Comparison of ENCODE assay signal across 24 cellular contexts in the genomic region with DNA sequence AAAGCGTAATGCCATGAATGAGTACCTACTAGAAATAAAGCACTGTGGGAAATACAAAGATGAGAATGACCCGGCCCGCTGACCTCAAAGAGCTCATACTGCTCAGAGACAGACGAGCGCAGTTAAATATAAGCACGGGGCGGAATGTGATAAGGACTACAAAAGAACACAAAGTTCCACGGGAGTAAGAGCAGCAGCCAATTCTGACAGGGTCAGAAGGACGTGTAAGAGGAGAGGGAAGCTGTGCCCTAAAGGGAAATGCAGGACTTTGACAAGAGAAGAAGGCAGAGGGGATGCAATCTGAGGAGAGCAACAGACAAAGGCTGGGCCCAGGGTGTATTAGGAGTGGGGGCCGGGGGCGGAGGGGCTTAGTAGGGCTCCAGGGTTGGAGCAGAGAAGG.
DNase-seq lines count a peak whose midpoint lies in the region; ATAC-seq, FAIRE-seq and TF ChIP-seq lines count a peak whose summit lies in the region.
"Had no signal": no experiment of that assay in that cellular context is flagged by ENCODE, and none has a peak within 500 bp of the region (broad histone marks: within the 10 kb centered on the region; RNA-seq: fewer than 3 reads in every experiment).

No MANE protein-coding gene starts in this region.

- H2BK15ac ChIP-seq in neuronal stem cell (ENCODE audit: low read length): no peak overlapping the region

- no peaks in the 10 kb centered on the region for H3K36me3 Mint-ChIP-seq in T-cell
- H3K36me3 Mint-ChIP-seq: activated naive CD4-positive, alpha-beta T cell treated with anti-CD3 and anti-CD28 coated beads, Interleukin-2, amount 50 U/mL, for 24 hours; natural killer cell had no signal

- H3K4me2 ChIP-seq in GM23248 (ENCODE audit: unreplicated experiment) (peak overlapping the region; percentile 34), neuronal stem cell (ENCODE audit: insufficient read depth, low read length, poor library complexity, severe bottlenecking) (no peak overlapping the region)

- H3K4me3 ChIP-seq in GM23248: 0 out of 2 replicates have a peak overlapping the region, but pooled peaks have one; percentile 33
- H3K4me3 ChIP-seq in adipocyte (ENCODE audit: low read length): no peak overlapping the region
- no peak overlapping the region for H3K4me3 ChIP-seq in right atrium auricular region
- no peak overlapping the region for H3K4me3 ChIP-seq in neuronal stem cell (ENCODE audit: low read length in 2 of 2)
- H3K4me3 ChIP-seq in vagina: no peak overlapping the region
- no peak overlapping the region for H3K4me3 ChIP-seq in small intestine (ENCODE audit: low read depth in 1 of 2, low read length in 2 of 2)

- H3K27me3 ChIP-seq in GM23248 (replicated peaks; ENCODE audit: insufficient read depth) (no peaks in the 10 kb centered on the region), adipocyte (replicated peaks; ENCODE audit: control insufficient read depth, insufficient read depth, low read length) (no peaks in the 10 kb centered on the region), right atrium auricular region (no peaks in the 10 kb centered on the region), neuronal stem cell (ENCODE audit: control insufficient read depth in 3 of 3, insufficient read depth in 3 of 3, low read depth in 1 of 3, low read length in 3 of 3) (no peaks in the 10 kb centered on the region), vagina (no peaks in the 10 kb centered on the region), small intestine (ENCODE audit: control insufficient read depth in 2 of 2, insufficient read depth in 2 of 2, low read length in 2 of 2) (no peaks in the 10 kb centered on the region)

- H3K36me3 ChIP-seq in GM23248 (ENCODE audit: low read depth) (no peaks in the 10 kb centered on the region), adipocyte (ENCODE audit: control insufficient read depth, insufficient read depth, low read length, severe bottlenecking) (no peaks in the 10 kb centered on the region), right atrium auricular region (peaks cover 5% of the 10 kb centered on the region), neuronal stem cell (replicated peaks in 1 of 2; ENCODE audit: control insufficient read depth in 2 of 2, insufficient read depth in 2 of 2, low read length in 2 of 2) (no peaks in the 10 kb centered on the region), vagina (no peaks in the 10 kb centered on the region), small intestine (ENCODE audit: control insufficient read depth in 2 of 2, insufficient read depth in 2 of 2, low read length in 2 of 2) (no peaks in the 10 kb centered on the region)

- no peak overlapping the region for H3K4ac ChIP-seq in neuronal stem cell (ENCODE audit: low read length)

- H4K8ac ChIP-seq in neuronal stem cell (ENCODE audit: low read depth, low read length): no peak overlapping the region

- WGBS in GM23248 (ENCODE audit: low coverage in 1 of 2, low lambda C conversion rate in 2 of 2, missing lambda C conversion rate in 2 of 2), 2 experiments: 50 to 51% methylated on average over 11 of the region's 11 CpGs
- WGBS in neuronal stem cell (ENCODE audit: extremely low coverage in 2 of 2, insufficient read length in 2 of 2, insufficient replicate concordance in 1 of 2), 2 donors: no CpG with 5 or more reads among the region's 11 CpGs
- WGBS in small intestine, 3 donors: 77% methylated on average over 11 of the region's 11 CpGs

- no peak overlapping the region for H2AK5ac ChIP-seq in neuronal stem cell (ENCODE audit: low read depth, low read length)

- no peaks in the 10 kb centered on the region for H3K79me2 ChIP-seq in GM23248 (ENCODE audit: insufficient read depth)
- H3K79me2 ChIP-seq: parathyroid adenoma had no signal

- no peak overlapping the region for H3K27ac ChIP-seq in GM23248
- peak overlapping the region; percentile 77 to 90 for H3K27ac ChIP-seq in right atrium auricular region
- H3K27ac ChIP-seq in neuronal stem cell (replicated peaks; ENCODE audit: low read length): peak overlapping the region; percentile 43
- no peak overlapping the region for H3K27ac ChIP-seq in vagina
- no peak overlapping the region for H3K27ac ChIP-seq in small intestine (ENCODE audit: low read depth in 1 of 2, low read length in 1 of 2)
- H3K27ac ChIP-seq: HL-60, parathyroid adenoma had no signal

- H2BK12ac ChIP-seq in neuronal stem cell (ENCODE audit: low read length): no peak overlapping the region

- H2BK120ac ChIP-seq in neuronal stem cell (ENCODE audit: low read depth, low read length): no peak overlapping the region

- TF ChIP-seq CTCF in right atrium auricular region (IDR thresholded peaks at IDR 0.05): no peak
- no peak for TF ChIP-seq CTCF in vagina (IDR thresholded peaks at IDR 0.05)

- CTCF ChIA-PET in T-cell (lab: Charles Lee): no interaction called here

- H2AFZ ChIP-seq in GM23248 (0 out of 2 replicates have a peak overlapping the region, but pooled peaks have one; percentile 36), neuronal stem cell (ENCODE audit: low read length) (no peak overlapping the region)
- H2AFZ ChIP-seq: parathyroid adenoma had no signal

- H3K9ac ChIP-seq in GM23248 (no peak overlapping the region), adipocyte (ENCODE audit: low read length) (no peak overlapping the region), neuronal stem cell (ENCODE audit: low read depth, low read length, poor library complexity) (no peak overlapping the region)
- H3K9ac ChIP-seq: parathyroid adenoma had no signal

- H3K14ac ChIP-seq in neuronal stem cell (ENCODE audit: low read length): no peak overlapping the region

- H3K9me3 Mint-ChIP-seq in T-cell: peaks cover 2 to 17% (median 6%) of the 10 kb centered on the region in 3 donors
- H3K9me3 Mint-ChIP-seq: activated B cell treated with CpG ODN at 0.5 μM for 24 hours had no signal

- H3K9me3 ChIP-seq in GM23248 (ENCODE audit: low read depth) (no peaks in the 10 kb centered on the region), adipocyte (ENCODE audit: control insufficient read depth, low read length) (no peaks in the 10 kb centered on the region), right atrium auricular region (no peaks in the 10 kb centered on the region), neuronal stem cell (replicated peaks in 1 of 2; ENCODE audit: control insufficient read depth in 2 of 2, insufficient read depth in 1 of 2, low read depth in 1 of 2, low read length in 2 of 2) (peaks cover 0 to 5% of the 10 kb centered on the region in 2 donors), vagina (no peaks in the 10 kb centered on the region), small intestine (ENCODE audit: control insufficient read depth, low read depth) (no peaks in the 10 kb centered on the region)
- H3K9me3 ChIP-seq: Caco-2 had no signal

- DNase-seq in GM23248 (no peak), adipocyte (ENCODE audit: low read depth) (peak; percentile 2), right atrium auricular region (ENCODE audit: low spot score) (peak; percentile 61), neuronal stem cell (ENCODE audit: low spot score) (peak; percentile 44), vagina (ENCODE audit: extremely low spot score in 2 of 2) (no peak), T-helper 2 cell (no peak), T-cell (no peak), small intestine (no peak)
- DNase-seq: activated B cell treated with CpG ODN at 0.5 μM for 24 hours, anterior cingulate cortex, Caco-2, caudate nucleus, HCEC 1CT, head of caudate nucleus, Kasumi-1, natural killer cell, NCI-H1930, NCI-H774, T-helper 9 cell had no signal

- no peak overlapping the region for H2BK5ac ChIP-seq in neuronal stem cell (ENCODE audit: low read length)

- H3K9me2 ChIP-seq in GM23248 (ENCODE audit: insufficient read depth): no peaks in the 10 kb centered on the region

- in situ Hi-C loops in GM23248 (cut with MboI): no loop called here

- H3K27me3 Mint-ChIP-seq in T-cell: no peaks in the 10 kb centered on the region
- H3K27me3 Mint-ChIP-seq: activated B cell treated with CpG ODN at 0.5 μM for 24 hours; activated naive CD4-positive, alpha-beta T cell treated with anti-CD3 and anti-CD28 coated beads, Interleukin-2, amount 50 U/mL, for 24 hours had no signal

- H4K20me1 ChIP-seq in GM23248 (ENCODE audit: insufficient read depth): no peaks in the 10 kb centered on the region

- no peak overlapping the region for H3K27ac Mint-ChIP-seq in T-cell
- H3K27ac Mint-ChIP-seq: activated B cell treated with CpG ODN at 0.5 μM for 24 hours; activated naive CD4-positive, alpha-beta T cell treated with anti-CD3 and anti-CD28 coated beads, Interleukin-2, amount 50 U/mL, for 24 hours; activated T-helper 1 cell treated with anti-CD3 and anti-CD28 coated beads, Interleukin-12 subunit alpha, Interleukin-12 subunit beta, Interleukin-2, Interleukin-4 antibody, amounts not matched to agents 30 ng/mL and 10 ng/mL and 1 ng/mL, durations not matched to agents 14 hours and 24 hours and 36 hours; natural killer cell had no signal

- no peak for ATAC-seq in T-cell (replicated peaks in 1 of 4)
- ATAC-seq: natural killer cell had no signal

- H3K79me1 ChIP-seq in neuronal stem cell (ENCODE audit: low read depth, low read length): no peaks in the 10 kb centered on the region

- no peaks in the 10 kb centered on the region for H3F3A ChIP-seq in GM23248 (ENCODE audit: insufficient read depth)

- H3K23ac ChIP-seq in neuronal stem cell (ENCODE audit: low read depth, low read length, poor library complexity): no peak overlapping the region

- TF ChIP-seq POLR2A in vagina (IDR thresholded peaks at IDR 0.05): no peak

- H3K4me1 Mint-ChIP-seq in T-cell: no peaks in the 10 kb centered on the region
- H3K4me1 Mint-ChIP-seq: activated B cell treated with CpG ODN at 0.5 μM for 24 hours; activated naive CD4-positive, alpha-beta T cell treated with anti-CD3 and anti-CD28 coated beads, Interleukin-2, amount 50 U/mL, for 24 hours; natural killer cell had no signal

- FAIRE-seq in small intestine (lab: Jason Lieb, UNC): no peak
- FAIRE-seq: GM12892 had no signal

- POLR2A ChIA-PET in T-cell (lab: Charles Lee): no interaction called here

- H4K91ac ChIP-seq in neuronal stem cell (ENCODE audit: low read depth, low read length, poor library complexity): no peak overlapping the region

- no peak overlapping the region for H3K18ac ChIP-seq in neuronal stem cell (ENCODE audit: low read length)

- no peak overlapping the region for H3K4me3 Mint-ChIP-seq in T-cell
- H3K4me3 Mint-ChIP-seq: activated B cell treated with CpG ODN at 0.5 μM for 24 hours; activated naive CD4-positive, alpha-beta T cell treated with anti-CD3 and anti-CD28 coated beads, Interleukin-2, amount 50 U/mL, for 24 hours; activated T-helper 1 cell treated with anti-CD3 and anti-CD28 coated beads, Interleukin-12 subunit alpha, Interleukin-12 subunit beta, Interleukin-2, Interleukin-4 antibody, amounts not matched to agents 30 ng/mL and 10 ng/mL and 1 ng/mL, durations not matched to agents 14 hours and 24 hours and 36 hours; natural killer cell had no signal

- peaks cover 10% of the 10 kb centered on the region for H3K4me1 ChIP-seq in GM23248 (ENCODE audit: insufficient read depth)
- peaks cover 7% of the 10 kb centered on the region for H3K4me1 ChIP-seq in adipocyte (ENCODE audit: control insufficient read depth, insufficient read depth, low read length)
- peaks cover 0 to 7% of the 10 kb centered on the region in 2 donors for H3K4me1 ChIP-seq in right atrium auricular region
- peaks cover 11 to 12% of the 10 kb centered on the region in 2 donors for H3K4me1 ChIP-seq in neuronal stem cell (ENCODE audit: control insufficient read depth in 2 of 2, insufficient read depth in 1 of 2, low read depth in 1 of 2, low read length in 2 of 2)
- no peaks in the 10 kb centered on the region for H3K4me1 ChIP-seq in vagina
- H3K4me1 ChIP-seq in small intestine (ENCODE audit: control insufficient read depth in 2 of 2, insufficient read depth in 1 of 2, low read depth in 1 of 2, low read length in 1 of 2): no peaks in the 10 kb centered on the region
- H3K4me1 ChIP-seq: Caco-2, parathyroid adenoma had no signal

- intact Hi-C loops in vagina (cut with DNase I): no loop called here

Comparison
In these comparisons a context has a peak if more than half of its experiments do, and no peak if none do; other contexts are left out.
1. DNase-seq: peak in adipocyte (single experiment), right atrium auricular region (single experiment) and neuronal stem cell (single experiment); none in GM23248 (single experiment), vagina (0 of 2), T-helper 2 cell (0 of 5), T-cell (0 of 34) and small intestine (single experiment).
2. H3K27ac ChIP-seq: peak in right atrium auricular region (2 of 2) and neuronal stem cell (single experiment); none in GM23248 (single experiment), vagina (single experiment) and small intestine (0 of 2).